Comparison of ENCODE assay signal across 5 cellular contexts in genomic region chr11:63435831-63436230, GRCh38. TPM values are rescaled to one million over a fixed set of nuclear protein-coding genes. Genes with fewer than 3 reads are reported as not detected.
"Had no signal": no experiment of that assay in that cellular context is flagged by ENCODE, and none has a peak within 500 bp of the region (broad histone marks: within the 10 kb centered on the region; RNA-seq: fewer than 3 reads in every experiment).

No MANE protein-coding gene starts in this region.

RNA-seq across cellular contexts. Expression of gene PLAAT5, which starts 55.1 kb away (rescaled TPM):
- total RNA-seq: GM23248, HFFc6, HT1080, IMR-90, K562 had no signal
- polyA plus RNA-seq: GM23248, IMR-90, K562 had no signal
